In the genomic region with DNA sequence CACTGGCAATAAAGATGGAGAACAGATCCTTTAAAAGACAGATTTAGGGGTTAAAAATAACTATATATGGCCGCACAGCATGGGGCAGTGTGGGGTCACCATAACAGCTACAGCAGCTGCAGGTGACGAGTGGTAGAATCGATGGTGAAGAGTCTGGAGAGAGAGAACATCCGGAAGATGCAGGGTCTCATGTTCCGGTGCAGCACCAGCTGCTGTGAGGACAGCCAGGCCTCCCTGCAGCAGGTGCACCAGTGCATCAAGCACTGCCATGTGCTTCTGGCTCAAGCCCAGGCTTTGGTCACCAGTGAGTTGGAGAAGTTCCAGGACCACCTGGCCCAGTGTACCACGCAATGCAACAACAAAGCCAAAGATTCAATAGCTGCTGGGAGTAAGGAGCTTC, we compare ENCODE assay signal across 18 cellular contexts.
DNase-seq lines count a peak whose midpoint lies in the region; ATAC-seq lines count a peak whose summit lies in the region.
"Had no signal": no experiment of that assay in that cellular context is flagged by ENCODE, and none has a peak within 500 bp of the region (broad histone marks: within the 10 kb centered on the region; RNA-seq: fewer than 3 reads in every experiment).

No MANE protein-coding gene starts in this region.

- no peaks in the 10 kb centered on the region for H3K27me3 Mint-ChIP-seq in activated naive CD8-positive, alpha-beta T cell
- H3K27me3 Mint-ChIP-seq in activated naive CD8-positive, alpha-beta T cell treated with anti-CD3 and anti-CD28 coated beads, Interleukin-2, amount 50 U/mL, for 24 hours = no peaks in the 10 kb centered on the region
- H3K27me3 Mint-ChIP-seq: memory B cell had no signal

- H3K36me3 Mint-ChIP-seq in activated naive CD8-positive, alpha-beta T cell = peaks cover 28% of the 10 kb centered on the region
- peaks cover 17% of the 10 kb centered on the region for H3K36me3 Mint-ChIP-seq in activated naive CD8-positive, alpha-beta T cell treated with anti-CD3 and anti-CD28 coated beads, Interleukin-2, amount 50 U/mL, for 24 hours (ENCODE audit: low read depth)
- peaks cover 5% of the 10 kb centered on the region for H3K36me3 Mint-ChIP-seq in stimulated activated effector memory CD8-positive, alpha-beta T cell treated with anti-CD3 and anti-CD28 coated beads, Interleukin-12 subunit alpha, Interleukin-12 subunit beta, amount 100 ng/mL, for 72 hours

- H3K27ac Mint-ChIP-seq in activated naive CD8-positive, alpha-beta T cell = peak overlapping the region; percentile 61
- H3K27ac Mint-ChIP-seq in activated naive CD8-positive, alpha-beta T cell treated with anti-CD3 and anti-CD28 coated beads, Interleukin-2, amount 50 U/mL, for 24 hours = no peak overlapping the region
- peak overlapping the region; percentile 29 for H3K27ac Mint-ChIP-seq in stimulated activated effector memory CD8-positive, alpha-beta T cell treated with anti-CD3 and anti-CD28 coated beads, Interleukin-12 subunit alpha, Interleukin-12 subunit beta, amount 100 ng/mL, for 72 hours
- H3K27ac Mint-ChIP-seq: memory B cell had no signal

- H3K27me3 ChIP-seq in SJCRH30 (no peaks in the 10 kb centered on the region), MG63 (no peaks in the 10 kb centered on the region)
- H3K27me3 ChIP-seq: dorsolateral prefrontal cortex, heart left ventricle, suprapubic skin had no signal

- H3K9me3 Mint-ChIP-seq in activated naive CD8-positive, alpha-beta T cell (ENCODE audit: low read depth) = peaks cover 5% of the 10 kb centered on the region
- peaks cover 11% of the 10 kb centered on the region for H3K9me3 Mint-ChIP-seq in activated naive CD8-positive, alpha-beta T cell treated with anti-CD3 and anti-CD28 coated beads, Interleukin-2, amount 50 U/mL, for 24 hours
- peaks cover 7% of the 10 kb centered on the region for H3K9me3 Mint-ChIP-seq in stimulated activated effector memory CD8-positive, alpha-beta T cell treated with anti-CD3 and anti-CD28 coated beads, Interleukin-12 subunit alpha, Interleukin-12 subunit beta, amount 100 ng/mL, for 72 hours

- H3K4me1 Mint-ChIP-seq in activated naive CD8-positive, alpha-beta T cell (ENCODE audit: low read depth) = peaks cover 36% of the 10 kb centered on the region
- peaks cover 22% of the 10 kb centered on the region for H3K4me1 Mint-ChIP-seq in activated naive CD8-positive, alpha-beta T cell treated with anti-CD3 and anti-CD28 coated beads, Interleukin-2, amount 50 U/mL, for 24 hours
- H3K4me1 Mint-ChIP-seq in stimulated activated effector memory CD8-positive, alpha-beta T cell treated with anti-CD3 and anti-CD28 coated beads, Interleukin-12 subunit alpha, Interleukin-12 subunit beta, amount 100 ng/mL, for 72 hours = peaks cover 28% of the 10 kb centered on the region

- H3K9me3 ChIP-seq in SJCRH30 (replicated peaks) = 0 out of 2 replicates have a peak, but pooled peaks cover 3% of the 10 kb centered on the region
- no peaks in the 10 kb centered on the region for H3K9me3 ChIP-seq in MG63

- peaks cover 3% of the 10 kb centered on the region; the same call in 1 of the 2 replicates for H3K4me1 ChIP-seq in SJCRH30
- H3K4me1 ChIP-seq: heart left ventricle, suprapubic skin had no signal

- no peak for ATAC-seq in activated naive CD8-positive, alpha-beta T cell treated with anti-CD3 and anti-CD28 coated beads, Interleukin-2, amount 50 U/mL, for 24 hours
- ATAC-seq in stimulated activated effector memory CD8-positive, alpha-beta T cell treated with anti-CD3 and anti-CD28 coated beads, Interleukin-12 subunit alpha, Interleukin-12 subunit beta, amount 100 ng/mL, for 72 hours = no peak
- no peak for ATAC-seq in activated CD4-positive, CD25-positive, alpha-beta regulatory T cell treated with anti-CD3 and anti-CD28 coated beads, Interleukin-2, amount 50 U/mL, for 24 hours
- ATAC-seq: heart left ventricle, SK-N-SH treated with all-trans-retinoic acid at 6 μM for 48 hours had no signal

- H3K4me3 ChIP-seq in SJCRH30 (no peak overlapping the region), MG63 (no peak overlapping the region)
- H3K4me3 ChIP-seq: dorsolateral prefrontal cortex, heart left ventricle, suprapubic skin had no signal

- H3K36me3 ChIP-seq in SJCRH30 (no peaks in the 10 kb centered on the region), MG63 (no peaks in the 10 kb centered on the region)

- H3K4me3 Mint-ChIP-seq in activated naive CD8-positive, alpha-beta T cell = no peak overlapping the region
- no peak overlapping the region for H3K4me3 Mint-ChIP-seq in activated naive CD8-positive, alpha-beta T cell treated with anti-CD3 and anti-CD28 coated beads, Interleukin-2, amount 50 U/mL, for 24 hours
- no peak overlapping the region for H3K4me3 Mint-ChIP-seq in stimulated activated effector memory CD8-positive, alpha-beta T cell treated with anti-CD3 and anti-CD28 coated beads, Interleukin-12 subunit alpha, Interleukin-12 subunit beta, amount 100 ng/mL, for 72 hours
- H3K4me3 Mint-ChIP-seq: memory B cell had no signal

- DNase-seq in activated naive CD8-positive, alpha-beta T cell treated with anti-CD3 and anti-CD28 coated beads, Interleukin-2, amount 50 U/mL, for 24 hours = no peak
- peak; percentile 78 for DNase-seq in NCI-H146 (lab: John Stamatoyannopoulos, UW)
- DNase-seq in SJCRH30 = peak; percentile 60 to 75
- DNase-seq in stimulated activated effector memory CD8-positive, alpha-beta T cell treated with anti-CD3 and anti-CD28 coated beads, Interleukin-12 subunit alpha, Interleukin-12 subunit beta, amount 100 ng/mL, for 72 hours (ENCODE audit: low spot score in 2 of 2) = no peak
- DNase-seq in MG63 = no peak
- DNase-seq: activated naive CD4-positive, alpha-beta T cell treated with anti-CD3 and anti-CD28 coated beads, Interleukin-2, amount 50 U/mL, for 16 hours; DND-41; kidney; NCI-H1436 treated with DMSO at 0.1 percent for 48 hours; retina had no signal

- no peak overlapping the region for H3K27ac ChIP-seq in SJCRH30
- H3K27ac ChIP-seq: dorsolateral prefrontal cortex, heart left ventricle, HL-60, suprapubic skin had no signal

Comparison
In these comparisons a context has a peak if more than half of its experiments do, and no peak if none do; other contexts are left out.
1. DNase-seq: peak in NCI-H146 (single experiment) and SJCRH30 (2 of 2); none in activated naive CD8-positive, alpha-beta T cell treated with anti-CD3 and anti-CD28 coated beads, Interleukin-2, amount 50 U/mL, for 24 hours (single experiment), stimulated activated effector memory CD8-positive, alpha-beta T cell treated with anti-CD3 and anti-CD28 coated beads, Interleukin-12 subunit alpha, Interleukin-12 subunit beta, amount 100 ng/mL, for 72 hours (0 of 2) and MG63 (single experiment).